Comparison of ENCODE assay signal across 8 cellular contexts in the genomic region with DNA sequence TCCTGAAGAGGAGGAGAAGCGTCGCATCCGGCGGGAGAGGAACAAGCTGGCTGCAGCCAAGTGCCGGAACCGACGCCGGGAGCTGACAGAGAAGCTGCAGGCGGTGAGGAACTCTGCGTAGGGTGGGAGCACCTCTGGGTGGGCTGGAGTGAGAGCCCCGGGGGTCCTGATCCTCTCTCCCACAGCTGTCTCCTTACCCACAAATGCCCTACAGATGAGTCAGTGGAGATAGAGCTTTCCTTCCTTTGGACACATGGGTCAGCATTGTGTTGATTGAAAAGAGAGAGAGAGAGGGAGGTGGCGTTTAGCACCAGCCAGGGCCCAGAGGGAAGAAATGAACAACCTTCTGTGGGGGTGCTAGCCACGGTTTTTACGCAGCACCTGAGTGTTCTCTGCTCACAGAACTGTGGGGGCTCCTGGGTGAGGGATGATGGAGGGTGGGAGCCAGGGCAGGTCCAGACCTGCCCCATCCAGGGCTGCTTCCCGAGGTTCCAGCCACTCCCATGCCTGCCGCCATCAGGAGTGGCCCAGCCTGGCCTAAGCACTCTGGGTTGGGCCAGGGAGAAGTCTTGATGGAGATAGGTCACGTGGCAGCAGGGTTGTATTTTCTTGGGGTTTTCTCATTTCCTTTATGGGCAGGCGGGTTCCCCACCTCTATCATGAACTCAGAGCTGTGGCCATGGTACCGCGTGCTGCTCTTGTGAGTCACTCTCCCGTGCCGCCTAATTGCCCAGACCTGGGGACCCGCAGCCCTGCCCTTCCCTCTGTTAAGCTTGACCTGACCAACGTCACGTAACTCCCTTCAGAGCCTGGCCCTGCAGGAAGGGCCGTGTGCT. TPM values are rescaled to one million over a fixed set of nuclear protein-coding genes. Genes with fewer than 3 reads are reported as not detected.
DNase-seq lines count a peak whose midpoint lies in the region; ATAC-seq and TF ChIP-seq lines count a peak whose summit lies in the region.

No MANE protein-coding gene starts in this region.

- no peaks in the 10 kb centered on the region for H3K27me3 Mint-ChIP-seq in activated CD4-positive, alpha-beta memory T cell treated with anti-CD3 and anti-CD28 coated beads, Interleukin-2, amount 10 ng/mL, durations not matched to agents 7 days and 5 days

- ATAC-seq in HG02870 (IDR thresholded peaks at IDR 0.05; ENCODE audit: unreplicated experiment), result no peak
- ATAC-seq in HG02938 (IDR thresholded peaks at IDR 0.05; ENCODE audit: unreplicated experiment), result no peak

- H3K4me3 Mint-ChIP-seq in activated CD4-positive, alpha-beta memory T cell treated with anti-CD3 and anti-CD28 coated beads, Interleukin-2, amount 10 ng/mL, durations not matched to agents 7 days and 5 days, result peak overlapping the region; percentile 53

- DNase-seq in activated CD4-positive, alpha-beta memory T cell treated with anti-CD3 and anti-CD28 coated beads, Interleukin-2, amount 10 ng/mL, durations not matched to agents 7 days and 5 days, result peak; percentile 88
- no peak for DNase-seq in epithelial cell of prostate (ENCODE audit: low read depth, low spot score)
- peak; percentile 77 for DNase-seq in stimulated activated CD4-positive, alpha-beta T cell treated with anti-CD3 and anti-CD28 coated beads, Interleukin-1b, Interleukin-23, amount 100 ng/mL, for 48 hours
- DNase-seq in mesenteric fat pad (ENCODE audit: low spot score), result no peak
- no peak for DNase-seq in DMS79 (lab: John Stamatoyannopoulos, UW)

- H3K9me3 ChIP-seq in HEK293 (ENCODE audit: control insufficient read depth, insufficient read depth, low read depth, low read length), result no peaks in the 10 kb centered on the region

- H3K4me3 ChIP-seq in HEK293 (ENCODE audit: low read depth, low read length), result no peak overlapping the region

- CTCF ChIA-PET in HEK293 (lab: Yijun Ruan, JAX), result interaction anchor here (0.6 to 0.8 kb wide), 2 partner anchors 705 to 725 kb away, joined by 3 read pairs; no protein-coding TSS in a partner anchor
- CTCF ChIA-PET in activated CD4-positive, alpha-beta memory T cell treated with anti-CD3 and anti-CD28 coated beads, Interleukin-2, amount 10 ng/mL, durations not matched to agents 7 days and 5 days (lab: Charles Lee), result interaction anchor here (0.7 to 3.6 kb wide), 11 partner anchors 8 to 705 kb away, joined by 3 to 10 read pairs (median 3); partner anchors contain the start of gene FOSL2

- no peaks in the 10 kb centered on the region for H3K9me3 Mint-ChIP-seq in activated CD4-positive, alpha-beta memory T cell treated with anti-CD3 and anti-CD28 coated beads, Interleukin-2, amount 10 ng/mL, durations not matched to agents 7 days and 5 days

- H3K27ac ChIP-seq in HEK293 (ENCODE audit: extremely low read depth, low read depth, low read length), result 0 out of 2 replicates have a peak overlapping the region, but pooled peaks have one; percentile 16
- peak overlapping the region; percentile 59 for H3K27ac ChIP-seq in epithelial cell of prostate

- no peaks in the 10 kb centered on the region for H3K4me1 ChIP-seq in HEK293 (ENCODE audit: control insufficient read depth, insufficient read depth, low read length)

- peaks cover 9 to 94% of the 10 kb centered on the region in 2 experiments; a peak in 2 of 3 replicates for H3K36me3 ChIP-seq in HEK293 (ENCODE audit: control insufficient read depth in 2 of 2, insufficient read depth in 1 of 2, low read length in 2 of 2)

- TF ChIP-seq CTCF in HEK293 (tag by site-specific recombination; IDR thresholded peaks at IDR 0.05), result no peak

- H3K27ac Mint-ChIP-seq in activated CD4-positive, alpha-beta memory T cell treated with anti-CD3 and anti-CD28 coated beads, Interleukin-2, amount 10 ng/mL, durations not matched to agents 7 days and 5 days, result peak overlapping the region; percentile 97

- H3K4me1 Mint-ChIP-seq in activated CD4-positive, alpha-beta memory T cell treated with anti-CD3 and anti-CD28 coated beads, Interleukin-2, amount 10 ng/mL, durations not matched to agents 7 days and 5 days, result peaks cover 89% of the 10 kb centered on the region

- peaks cover 92% of the 10 kb centered on the region for H3K36me3 Mint-ChIP-seq in activated CD4-positive, alpha-beta memory T cell treated with anti-CD3 and anti-CD28 coated beads, Interleukin-2, amount 10 ng/mL, durations not matched to agents 7 days and 5 days (ENCODE audit: low read depth)

- POLR2A ChIA-PET in HEK293 (lab: Yijun Ruan, JAX), result no interaction called here
- POLR2A ChIA-PET in activated CD4-positive, alpha-beta memory T cell treated with anti-CD3 and anti-CD28 coated beads, Interleukin-2, amount 10 ng/mL, durations not matched to agents 7 days and 5 days (lab: Charles Lee), result interaction anchor here (0.7 to 5.2 kb wide), 14 partner anchors 11 to 705 kb away, joined by 3 to 85 read pairs (median 4); partner anchors contain the start of genes FOSL2 and MRPL33

TF ChIP-seq in HEK293, 187 proteins besides CTCF, POLR2A, EP300 and RAD21:
- TF ChIP-seq, protein P1, sequence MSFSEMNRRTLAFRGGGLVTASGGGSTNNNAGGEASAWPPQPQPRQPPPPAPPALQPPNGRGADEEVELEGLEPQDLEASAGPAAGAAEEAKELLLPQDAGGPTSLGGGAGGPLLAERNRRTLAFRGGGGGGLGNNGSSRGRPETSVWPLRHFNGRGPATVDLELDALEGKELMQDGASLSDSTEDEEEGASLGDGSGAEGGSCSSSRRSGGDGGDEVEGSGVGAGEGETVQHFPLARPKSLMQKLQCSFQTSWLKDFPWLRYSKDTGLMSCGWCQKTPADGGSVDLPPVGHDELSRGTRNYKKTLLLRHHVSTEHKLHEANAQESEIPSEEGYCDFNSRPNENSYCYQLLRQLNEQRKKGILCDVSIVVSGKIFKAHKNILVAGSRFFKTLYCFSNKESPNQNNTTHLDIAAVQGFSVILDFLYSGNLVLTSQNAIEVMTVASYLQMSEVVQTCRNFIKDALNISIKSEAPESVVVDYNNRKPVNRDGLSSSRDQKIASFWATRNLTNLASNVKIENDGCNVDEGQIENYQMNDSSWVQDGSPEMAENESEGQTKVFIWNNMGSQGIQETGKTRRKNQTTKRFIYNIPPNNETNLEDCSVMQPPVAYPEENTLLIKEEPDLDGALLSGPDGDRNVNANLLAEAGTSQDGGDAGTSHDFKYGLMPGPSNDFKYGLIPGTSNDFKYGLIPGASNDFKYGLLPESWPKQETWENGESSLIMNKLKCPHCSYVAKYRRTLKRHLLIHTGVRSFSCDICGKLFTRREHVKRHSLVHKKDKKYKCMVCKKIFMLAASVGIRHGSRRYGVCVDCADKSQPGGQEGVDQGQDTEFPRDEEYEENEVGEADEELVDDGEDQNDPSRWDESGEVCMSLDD (tag by site-specific recombination; IDR thresholded peaks at IDR 0.05), result no peak
- no peak for TF ChIP-seq ZNF341 (tag by site-specific recombination; IDR thresholded peaks at IDR 0.05; ENCODE audit: low read depth)
- peak; percentile 50; the same call in 1 of the 2 replicates for TF ChIP-seq KLF1 (tag by site-specific recombination; IDR thresholded peaks at IDR 0.05)

RNA-seq across cellular contexts. Expression of gene FOSL2, which starts 16.3 kb away (rescaled TPM):
- total RNA-seq in activated CD4-positive, alpha-beta memory T cell treated with anti-CD3 and anti-CD28 coated beads, Interleukin-2, amount 10 ng/mL, durations not matched to agents 7 days and 5 days, result 100 to 1,000 TPM in 1 of 2 experiments, 10 to 100 TPM in 1; 96.4 to 100 TPM
- 259 TPM for total RNA-seq in mesenteric fat pad

Comparison
In these comparisons a context has a peak if more than half of its experiments do, and no peak if none do; other contexts are left out.
1. DNase-seq: peak in activated CD4-positive, alpha-beta memory T cell treated with anti-CD3 and anti-CD28 coated beads, Interleukin-2, amount 10 ng/mL, durations not matched to agents 7 days and 5 days (single experiment) and stimulated activated CD4-positive, alpha-beta T cell treated with anti-CD3 and anti-CD28 coated beads, Interleukin-1b, Interleukin-23, amount 100 ng/mL, for 48 hours (single experiment); none in epithelial cell of prostate (single experiment), mesenteric fat pad (single experiment) and DMS79 (single experiment).